ENCODE assay signal across 28 cellular contexts in the genomic region with DNA sequence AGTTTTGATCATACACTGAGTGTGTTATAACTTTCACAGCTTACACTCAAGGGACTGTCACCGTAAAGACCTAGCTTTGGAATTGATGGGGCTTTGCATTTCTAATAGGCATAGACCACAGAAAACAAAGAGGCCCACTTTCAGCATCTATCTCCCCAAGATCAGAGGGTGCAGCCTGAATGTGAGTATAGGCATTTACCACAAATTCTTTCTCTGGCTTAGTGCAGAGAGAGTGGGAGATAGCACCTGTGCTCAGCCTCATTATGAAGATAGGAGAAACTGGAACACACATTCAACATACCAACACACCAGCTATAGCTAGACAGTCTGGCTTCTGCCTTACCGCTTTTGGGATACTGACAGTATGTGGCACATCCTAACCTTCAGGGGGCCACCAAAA.
"Had no signal": no experiment of that assay in that cellular context is flagged by ENCODE, and none has a peak within 500 bp of the region (broad histone marks: within the 10 kb centered on the region; RNA-seq: fewer than 3 reads in every experiment).

No MANE protein-coding gene starts in this region.

- ATAC-seq: naive thymus-derived CD4-positive, alpha-beta T cell; natural killer cell; psoas muscle; right cardiac atrium; right lobe of liver; stimulated activated memory B cell treated with anti-CD40 and anti-IgM and Interleukin-4, amounts not matched to agents 10 μg/mL and 1 μg/mL and 100 μg/mL, for 72 hours had no signal

- H3K9ac ChIP-seq: parathyroid adenoma had no signal

- H3K4me2 ChIP-seq: smooth muscle cell had no signal

- H3K36me3 ChIP-seq: ovary, right lobe of liver, sigmoid colon, spleen, stomach, thoracic aorta, thyroid gland, tibial nerve, upper lobe of left lung, vagina had no signal

- H3K4me1 ChIP-seq: parathyroid adenoma, right lobe of liver, sigmoid colon, spleen, stomach, thyroid gland, tibial nerve, upper lobe of left lung, vagina had no signal

- DNase-seq: naive thymus-derived CD4-positive, alpha-beta T cell; natural killer cell; occipital lobe; ovary; posterior cingulate gyrus; psoas muscle; right cardiac atrium; right lobe of liver; sigmoid colon; spleen; stimulated activated CD4-positive, alpha-beta T cell treated with anti-CD3 and anti-CD28 coated beads, Interleukin-12 subunit alpha, Interleukin-12 subunit beta, amount 100 ng/mL, for 4 hours; stimulated activated CD4-positive, alpha-beta T cell treated with anti-CD3 and anti-CD28 coated beads, Interleukin-1b, Interleukin-23, amount 100 ng/mL, for 48 hours; stimulated activated CD4-positive, alpha-beta T cell treated with anti-CD3 and anti-CD28 coated beads, Interleukin-4, amount 100 ng/mL, for 1 hour; stimulated activated CD4-positive, alpha-beta T cell treated with anti-CD3 and anti-CD28 coated beads, Interleukin-4, amount 100 ng/mL, for 4 hours; stimulated activated CD8-positive, alpha-beta memory T cell treated with anti-CD3 and anti-CD28 coated beads, Interleukin-4, amount 100 ng/mL, for 48 hours; stimulated activated naive CD4-positive, alpha-beta T cell; stomach; trophoblast cell; upper lobe of left lung had no signal

- H3K27ac ChIP-seq: ovary, parathyroid adenoma, psoas muscle, right lobe of liver, sigmoid colon, skin epidermis, spleen, stomach, thoracic aorta, thyroid gland, tibial nerve, upper lobe of left lung, vagina had no signal

- H2AFZ ChIP-seq: parathyroid adenoma had no signal

- FAIRE-seq: urothelium cell line had no signal

- H3K79me2 ChIP-seq: parathyroid adenoma had no signal

- H3K27me3 ChIP-seq: ovary, right lobe of liver, sigmoid colon, spleen, stomach, thyroid gland, tibial nerve, upper lobe of left lung, vagina had no signal

- H3K9me3 ChIP-seq: right lobe of liver, thyroid gland, vagina had no signal

- H3K4me3 ChIP-seq: ovary, psoas muscle, right lobe of liver, sigmoid colon, skin epidermis, smooth muscle cell, spleen, stomach, thoracic aorta, thyroid gland, tibial nerve, upper lobe of left lung, vagina had no signal
